In genomic region chr7:99618726-99619125, GRCh38 we compare ENCODE assay signal across 10 cellular contexts. TPM values are rescaled to one million over a fixed set of nuclear protein-coding genes. Genes with fewer than 3 reads are reported as not detected.
DNase-seq lines count a peak whose midpoint lies in the region; ATAC-seq and TF ChIP-seq lines count a peak whose summit lies in the region.
"Had no signal": no experiment of that assay in that cellular context is flagged by ENCODE, and none has a peak within 500 bp of the region (broad histone marks: within the 10 kb centered on the region; RNA-seq: fewer than 3 reads in every experiment).

No MANE protein-coding gene starts in this region.

- intact Hi-C loops in heart right ventricle (cut with DNase I): loop anchor here in 3 of 10 donors (5.0 kb wide), 4 partner anchors 61 to 146 kb away; partner anchors contain the start of genes FAM200A (in 1 of the 3), ZNF655 (in 1 of the 3) and ZNF789 (in 1 of the 3)

- no peak for DNase-seq in activated naive CD4-positive, alpha-beta T cell treated with anti-CD3 and anti-CD28 coated beads, Interleukin-2, amount 50 U/mL, for 16 hours
- DNase-seq in T-helper 17 cell (no peak), fibroblast of peridontal ligament (ENCODE audit: extremely low read depth) (peak; percentile 2), NAMALWA (ENCODE audit: low spot score) (no peak), heart right ventricle (no peak)
- DNase-seq in stimulated activated naive CD8-positive, alpha-beta T cell treated with anti-CD3 and anti-CD28 coated beads, Interleukin-15, amount 100 ng/mL, for 72 hours: no peak
- DNase-seq: activated CD4-positive, CD25-positive, alpha-beta regulatory T cell had no signal

- H3K36me3 ChIP-seq in heart right ventricle: peaks cover 0 to 55% (median 49%) of the 10 kb centered on the region in 9 donors

- peaks cover 77% of the 10 kb centered on the region for H3K4me1 Mint-ChIP-seq in activated naive CD4-positive, alpha-beta T cell treated with anti-CD3 and anti-CD28 coated beads, Interleukin-2, amount 50 U/mL, for 24 hours
- H3K4me1 Mint-ChIP-seq in T-helper 17 cell: peaks cover 44% of the 10 kb centered on the region
- peaks cover 88% of the 10 kb centered on the region for H3K4me1 Mint-ChIP-seq in stimulated activated naive CD8-positive, alpha-beta T cell treated with anti-CD3 and anti-CD28 coated beads, Interleukin-15, amount 100 ng/mL, for 72 hours

- H3K36me3 Mint-ChIP-seq in activated naive CD4-positive, alpha-beta T cell treated with anti-CD3 and anti-CD28 coated beads, Interleukin-2, amount 50 U/mL, for 24 hours: peaks cover 27% of the 10 kb centered on the region
- peaks cover 3% of the 10 kb centered on the region for H3K36me3 Mint-ChIP-seq in T-helper 17 cell (ENCODE audit: low read depth)

- ATAC-seq in T-helper 17 cell (no peak), HG03565 (IDR thresholded peaks at IDR 0.05; ENCODE audit: unreplicated experiment) (no peak), heart right ventricle (no peak)
- no peak for ATAC-seq in stimulated activated naive CD8-positive, alpha-beta T cell treated with anti-CD3 and anti-CD28 coated beads, Interleukin-15, amount 100 ng/mL, for 72 hours

- H3K4me3 ChIP-seq in heart right ventricle: no peak overlapping the region
- H3K4me3 ChIP-seq: right atrium auricular region had no signal

- H3K9me3 ChIP-seq in T-helper 17 cell (ENCODE audit: control insufficient read depth, low read length, poor library complexity, severe bottlenecking): no peaks in the 10 kb centered on the region
- H3K9me3 ChIP-seq in heart right ventricle: no peaks in the 10 kb centered on the region
- H3K9me3 ChIP-seq: right atrium auricular region had no signal

- H3K9me3 Mint-ChIP-seq in activated naive CD4-positive, alpha-beta T cell treated with anti-CD3 and anti-CD28 coated beads, Interleukin-2, amount 50 U/mL, for 24 hours: no peaks in the 10 kb centered on the region
- peaks cover 0 to 5% of the 10 kb centered on the region in 2 donors for H3K9me3 Mint-ChIP-seq in stimulated activated naive CD8-positive, alpha-beta T cell treated with anti-CD3 and anti-CD28 coated beads, Interleukin-15, amount 100 ng/mL, for 72 hours

- peak overlapping the region; percentile 95 for H3K4me3 Mint-ChIP-seq in activated naive CD4-positive, alpha-beta T cell treated with anti-CD3 and anti-CD28 coated beads, Interleukin-2, amount 50 U/mL, for 24 hours
- H3K4me3 Mint-ChIP-seq in T-helper 17 cell: peak overlapping the region; percentile 95
- H3K4me3 Mint-ChIP-seq in stimulated activated naive CD8-positive, alpha-beta T cell treated with anti-CD3 and anti-CD28 coated beads, Interleukin-15, amount 100 ng/mL, for 72 hours: peak overlapping the region; percentile 91 to 96

- H3K4me1 ChIP-seq in heart right ventricle: peaks cover 5 to 20% (median 13%) of the 10 kb centered on the region in 9 donors

- no peaks in the 10 kb centered on the region for H3K27me3 ChIP-seq in heart right ventricle
- H3K27me3 ChIP-seq: right atrium auricular region had no signal

- peak overlapping the region; percentile 84 for H3K27ac Mint-ChIP-seq in activated naive CD4-positive, alpha-beta T cell treated with anti-CD3 and anti-CD28 coated beads, Interleukin-2, amount 50 U/mL, for 24 hours
- peak overlapping the region; percentile 95 for H3K27ac Mint-ChIP-seq in T-helper 17 cell
- peak overlapping the region; percentile 19 to 87 for H3K27ac Mint-ChIP-seq in stimulated activated naive CD8-positive, alpha-beta T cell treated with anti-CD3 and anti-CD28 coated beads, Interleukin-15, amount 100 ng/mL, for 72 hours

- no peaks in the 10 kb centered on the region for H3K27me3 Mint-ChIP-seq in activated naive CD4-positive, alpha-beta T cell treated with anti-CD3 and anti-CD28 coated beads, Interleukin-2, amount 50 U/mL, for 24 hours
- no peaks in the 10 kb centered on the region for H3K27me3 Mint-ChIP-seq in T-helper 17 cell
- H3K27me3 Mint-ChIP-seq in stimulated activated naive CD8-positive, alpha-beta T cell treated with anti-CD3 and anti-CD28 coated beads, Interleukin-15, amount 100 ng/mL, for 72 hours: no peaks in the 10 kb centered on the region

- H3K27ac ChIP-seq in heart right ventricle: no peak overlapping the region
- H3K27ac ChIP-seq: right atrium auricular region had no signal

- TF ChIP-seq CTCF in heart right ventricle (IDR thresholded peaks at IDR 0.05): no peak

- 85 to 87% methylated on average over 3 of the region's 3 CpGs for WGBS in heart right ventricle, 2 donors

RNA-seq across cellular contexts. Expression of gene ZSCAN25, which starts 2.0 kb away (rescaled TPM):
- 10 to 100 TPM; 29.8 to 34.4 TPM for total RNA-seq in T-helper 17 cell
- total RNA-seq in heart right ventricle: 10 to 100 TPM in 3 of 10 donors, 1 to 10 TPM in 7; 6.1 to 10.5 (median 7.8) TPM
- polyA plus RNA-seq in heart right ventricle: 1 to 10 TPM; 2.5 to 3.6 TPM

RNA-seq across cellular contexts. Expression of gene TMEM225B, which starts 20.7 kb away (rescaled TPM):
- total RNA-seq in T-helper 17 cell: 1 to 10 TPM in 1 of 2 donors, under 1 TPM in 1; 0.96 to 1.4 TPM
- under 1 TPM in 3 of 10 donors, not detected in 7; 0.20 to 0.23 (median 0.23) TPM for total RNA-seq in heart right ventricle
- under 1 TPM; 0.10 to 0.37 TPM for polyA plus RNA-seq in heart right ventricle
- total RNA-seq: right atrium auricular region had no signal
